Comparison of ENCODE assay signal across 1 cellular context in the genomic region with DNA sequence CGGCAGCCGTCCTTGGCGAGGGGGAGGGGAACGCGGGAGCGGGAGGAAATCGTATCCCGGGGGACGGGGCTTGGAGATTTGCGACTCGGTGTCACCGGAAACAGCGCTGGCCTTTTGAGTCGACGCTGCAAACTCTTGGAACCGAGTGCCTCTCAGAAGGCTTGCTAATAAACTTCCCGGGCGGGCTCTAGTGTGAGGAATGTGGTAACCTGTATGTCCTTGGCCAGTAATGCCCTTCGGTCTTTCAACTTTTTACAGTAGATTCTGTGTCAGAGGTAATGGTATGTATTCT.
A peak's percentile ranks its signal among the peaks of the same experiment; 100 is the strongest.
TF ChIP-seq lines count a peak whose summit lies in the region.

No MANE protein-coding gene starts in this region.

TF ChIP-seq in K562, 482 proteins besides CTCF, POLR2A, EP300 and RAD21 (continued from another document and continues in another):
- TF ChIP-seq HNRNPLL (IDR thresholded peaks at IDR 0.05; ENCODE audit: low read depth, low read length, poor library complexity, severe bottlenecking) (peak; percentile 78), SNAPC5 (CRISPR knock-in tag; IDR thresholded peaks at IDR 0.05) (no peak), POLR2G (IDR thresholded peaks at IDR 0.05; ENCODE audit: low read depth, low read length) (peak; percentile 69), NFRKB (IDR thresholded peaks at IDR 0.05; ENCODE audit: low read depth) (0 out of 2 replicates have a peak, but pooled peaks have one; percentile 24), FUS (optimal IDR thresholded peaks at IDR 0.05; ENCODE audit: low read depth, low read length) (no peak), NFATC3 (IDR thresholded peaks at IDR 0.05) (no peak), BCOR (IDR thresholded peaks at IDR 0.05) (0 out of 2 replicates have a peak, but pooled peaks have one; percentile 16), NR4A1 (CRISPR knock-in tag; IDR thresholded peaks at IDR 0.05) (no peak), NR4A1 (tag; IDR thresholded peaks at IDR 0.05) (no peak), HES1 (IDR thresholded peaks at IDR 0.05; ENCODE audit: low read depth) (0 out of 2 replicates have a peak, but pooled peaks have one; percentile 1), E2F6 (IDR thresholded peaks at IDR 0.05; ENCODE audit: borderline replicate concordance in 1 of 2, extremely low read depth in 1 of 2, insufficient read depth in 1 of 2, insufficient read length in 1 of 2, low read depth in 1 of 2, low read length in 1 of 2, poor library complexity in 1 of 2, severe bottlenecking in 1 of 2) (peak in 1 of 2 experiments; percentile 45), ZNF280B (CRISPR knock-in tag; IDR thresholded peaks at IDR 0.05) (no peak), CBFA2T3 (IDR thresholded peaks at IDR 0.05) (peak; percentile 39), ARID1B (IDR thresholded peaks at IDR 0.05) (peak; percentile 47; the same call in 1 of the 2 replicates), BRD9 (IDR thresholded peaks at IDR 0.05; ENCODE audit: low read depth, partially characterized antibody) (peak; percentile 36), DPF2 (IDR thresholded peaks at IDR 0.05) (peak; percentile 50; the same call in 1 of the 2 replicates), XRCC3 (IDR thresholded peaks at IDR 0.05) (no peak), NFE2L1 (tag; IDR thresholded peaks at IDR 0.05; ENCODE audit: borderline replicate concordance, low read depth) (no peak), ZBTB11 (CRISPR knock-in tag; IDR thresholded peaks at IDR 0.05) (peak in 1 of 3 experiments; percentile 52; a peak in 2 of 6 replicates), SIN3A (IDR thresholded peaks at IDR 0.05; ENCODE audit: borderline replicate concordance in 2 of 2, control insufficient read depth in 1 of 2, low read depth in 2 of 2, low read length in 2 of 2) (peak; percentile 60 to 64; a peak in 1 of 4 replicates), FOXM1 (IDR thresholded peaks at IDR 0.05; ENCODE audit: low read depth) (no peak), FOXM1 (CRISPR knock-in tag; IDR thresholded peaks at IDR 0.05; ENCODE audit: low read depth) (no peak), ZZZ3 (IDR thresholded peaks at IDR 0.05) (no peak), CBX5 (IDR thresholded peaks at IDR 0.05; ENCODE audit: borderline replicate concordance, low read depth) (no peak), ZNF639 (CRISPR knock-in tag; conservative IDR thresholded peaks at IDR 0.05 in 1 of 2, IDR thresholded peaks at IDR 0.05 in 1 of 2) (0 out of 4 replicates have a peak, but pooled peaks of 1 of the 2 experiments have one; percentile 37), GABPA (tag; conservative IDR thresholded peaks at IDR 0.05; ENCODE audit: low read depth) (0 out of 2 replicates have a peak, but pooled peaks have one; percentile 82), ZSCAN29 (IDR thresholded peaks at IDR 0.05) (no peak), RB1 (IDR thresholded peaks at IDR 0.05; ENCODE audit: low read depth) (peak; percentile 2; the same call in 1 of the 2 replicates), ZNF311 (CRISPR knock-in tag; IDR thresholded peaks at IDR 0.05) (no peak), SRSF3 (IDR thresholded peaks at IDR 0.05; ENCODE audit: insufficient read depth, low read length) (no peak), ZNF444 (CRISPR knock-in tag; IDR thresholded peaks at IDR 0.05) (0 out of 2 replicates have a peak, but pooled peaks have one; percentile 5), RFX1 (IDR thresholded peaks at IDR 0.05) (peak; percentile 27; the same call in 1 of the 2 replicates), TAF9B (IDR thresholded peaks at IDR 0.05; ENCODE audit: partially characterized antibody) (peak; percentile 68), RBFOX2 (IDR thresholded peaks at IDR 0.05; ENCODE audit: low read depth, low read length) (no peak), TEAD2 (tag; IDR thresholded peaks at IDR 0.05) (peak; percentile 80), ARID2 (IDR thresholded peaks at IDR 0.05) (no peak), ZBTB33 (CRISPR knock-in tag; IDR thresholded peaks at IDR 0.05) (no peak), GABPB1 (CRISPR knock-in tag; IDR thresholded peaks at IDR 0.05) (peak; percentile 35; the same call in 1 of the 2 replicates), SUPT5H (IDR thresholded peaks at IDR 0.05) (peak; percentile 71), SOX6 (IDR thresholded peaks at IDR 0.05) (no peak), NONO (IDR thresholded peaks at IDR 0.05; ENCODE audit: low read depth in 2 of 2, low read length in 1 of 2) (0 out of 4 replicates have a peak, but pooled peaks of 1 of the 2 experiments have one; percentile 13), KAT7 (CRISPR knock-in tag; IDR thresholded peaks at IDR 0.05; ENCODE audit: borderline replicate concordance) (0 out of 2 replicates have a peak, but pooled peaks have one; percentile 16)
- TF ChIP-seq, protein P1, sequence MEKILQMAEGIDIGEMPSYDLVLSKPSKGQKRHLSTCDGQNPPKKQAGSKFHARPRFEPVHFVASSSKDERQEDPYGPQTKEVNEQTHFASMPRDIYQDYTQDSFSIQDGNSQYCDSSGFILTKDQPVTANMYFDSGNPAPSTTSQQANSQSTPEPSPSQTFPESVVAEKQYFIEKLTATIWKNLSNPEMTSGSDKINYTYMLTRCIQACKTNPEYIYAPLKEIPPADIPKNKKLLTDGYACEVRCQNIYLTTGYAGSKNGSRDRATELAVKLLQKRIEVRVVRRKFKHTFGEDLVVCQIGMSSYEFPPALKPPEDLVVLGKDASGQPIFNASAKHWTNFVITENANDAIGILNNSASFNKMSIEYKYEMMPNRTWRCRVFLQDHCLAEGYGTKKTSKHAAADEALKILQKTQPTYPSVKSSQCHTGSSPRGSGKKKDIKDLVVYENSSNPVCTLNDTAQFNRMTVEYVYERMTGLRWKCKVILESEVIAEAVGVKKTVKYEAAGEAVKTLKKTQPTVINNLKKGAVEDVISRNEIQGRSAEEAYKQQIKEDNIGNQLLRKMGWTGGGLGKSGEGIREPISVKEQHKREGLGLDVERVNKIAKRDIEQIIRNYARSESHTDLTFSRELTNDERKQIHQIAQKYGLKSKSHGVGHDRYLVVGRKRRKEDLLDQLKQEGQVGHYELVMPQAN (IDR thresholded peaks at IDR 0.05; ENCODE audit: borderline replicate concordance), result peak; percentile 57; the same call in 1 of the 2 replicates
- TF ChIP-seq, protein P2, sequence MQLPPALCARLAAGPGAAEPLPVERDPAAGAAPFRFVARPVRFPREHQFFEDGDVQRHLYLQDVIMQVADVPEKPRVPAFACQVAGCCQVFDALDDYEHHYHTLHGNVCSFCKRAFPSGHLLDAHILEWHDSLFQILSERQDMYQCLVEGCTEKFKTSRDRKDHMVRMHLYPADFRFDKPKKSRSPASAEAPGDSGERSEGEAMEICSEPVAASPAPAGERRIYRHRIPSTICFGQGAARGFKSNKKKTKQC (CRISPR knock-in tag; IDR thresholded peaks at IDR 0.05), result no peak
- TF ChIP-seq, protein P3, sequence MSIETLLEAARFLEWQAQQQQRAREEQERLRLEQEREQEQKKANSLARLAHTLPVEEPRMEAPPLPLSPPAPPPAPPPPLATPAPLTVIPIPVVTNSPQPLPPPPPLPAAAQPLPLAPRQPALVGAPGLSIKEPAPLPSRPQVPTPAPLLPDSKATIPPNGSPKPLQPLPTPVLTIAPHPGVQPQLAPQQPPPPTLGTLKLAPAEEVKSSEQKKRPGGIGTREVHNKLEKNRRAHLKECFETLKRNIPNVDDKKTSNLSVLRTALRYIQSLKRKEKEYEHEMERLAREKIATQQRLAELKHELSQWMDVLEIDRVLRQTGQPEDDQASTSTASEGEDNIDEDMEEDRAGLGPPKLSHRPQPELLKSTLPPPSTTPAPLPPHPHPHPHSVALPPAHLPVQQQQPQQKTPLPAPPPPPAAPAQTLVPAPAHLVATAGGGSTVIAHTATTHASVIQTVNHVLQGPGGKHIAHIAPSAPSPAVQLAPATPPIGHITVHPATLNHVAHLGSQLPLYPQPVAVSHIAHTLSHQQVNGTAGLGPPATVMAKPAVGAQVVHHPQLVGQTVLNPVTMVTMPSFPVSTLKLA (conservative IDR thresholded peaks at IDR 0.05), result peak in 1 of 2 experiments; percentile 54; a peak in 2 of 4 replicates
- TF ChIP-seq, protein P4, sequence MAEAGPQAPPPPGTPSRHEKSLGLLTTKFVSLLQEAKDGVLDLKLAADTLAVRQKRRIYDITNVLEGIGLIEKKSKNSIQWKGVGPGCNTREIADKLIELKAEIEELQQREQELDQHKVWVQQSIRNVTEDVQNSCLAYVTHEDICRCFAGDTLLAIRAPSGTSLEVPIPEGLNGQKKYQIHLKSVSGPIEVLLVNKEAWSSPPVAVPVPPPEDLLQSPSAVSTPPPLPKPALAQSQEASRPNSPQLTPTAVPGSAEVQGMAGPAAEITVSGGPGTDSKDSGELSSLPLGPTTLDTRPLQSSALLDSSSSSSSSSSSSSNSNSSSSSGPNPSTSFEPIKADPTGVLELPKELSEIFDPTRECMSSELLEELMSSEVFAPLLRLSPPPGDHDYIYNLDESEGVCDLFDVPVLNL (CRISPR knock-in tag; IDR thresholded peaks at IDR 0.05; ENCODE audit: low read depth), result no peak
- TF ChIP-seq, protein P5, sequence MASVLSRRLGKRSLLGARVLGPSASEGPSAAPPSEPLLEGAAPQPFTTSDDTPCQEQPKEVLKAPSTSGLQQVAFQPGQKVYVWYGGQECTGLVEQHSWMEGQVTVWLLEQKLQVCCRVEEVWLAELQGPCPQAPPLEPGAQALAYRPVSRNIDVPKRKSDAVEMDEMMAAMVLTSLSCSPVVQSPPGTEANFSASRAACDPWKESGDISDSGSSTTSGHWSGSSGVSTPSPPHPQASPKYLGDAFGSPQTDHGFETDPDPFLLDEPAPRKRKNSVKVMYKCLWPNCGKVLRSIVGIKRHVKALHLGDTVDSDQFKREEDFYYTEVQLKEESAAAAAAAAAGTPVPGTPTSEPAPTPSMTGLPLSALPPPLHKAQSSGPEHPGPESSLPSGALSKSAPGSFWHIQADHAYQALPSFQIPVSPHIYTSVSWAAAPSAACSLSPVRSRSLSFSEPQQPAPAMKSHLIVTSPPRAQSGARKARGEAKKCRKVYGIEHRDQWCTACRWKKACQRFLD (CRISPR knock-in tag; IDR thresholded peaks at IDR 0.05), result 0 out of 2 replicates have a peak, but pooled peaks have one; percentile 1
